1 cellular context compared by ENCODE assay signal in genomic region chr7:137881607-137882260, GRCh38.
TF ChIP-seq lines count a peak whose summit lies in the region.

No MANE protein-coding gene starts in this region.

TF ChIP-seq in GM12878, 131 proteins besides CTCF, POLR2A, EP300 and RAD21 (continued from another document):
- TF ChIP-seq PRDM15 (CRISPR knock-in tag; IDR thresholded peaks at IDR 0.05) (no peak), IKZF2 (IDR thresholded peaks at IDR 0.05) (no peak)
